1 cellular context compared by ENCODE assay signal in the genomic region with DNA sequence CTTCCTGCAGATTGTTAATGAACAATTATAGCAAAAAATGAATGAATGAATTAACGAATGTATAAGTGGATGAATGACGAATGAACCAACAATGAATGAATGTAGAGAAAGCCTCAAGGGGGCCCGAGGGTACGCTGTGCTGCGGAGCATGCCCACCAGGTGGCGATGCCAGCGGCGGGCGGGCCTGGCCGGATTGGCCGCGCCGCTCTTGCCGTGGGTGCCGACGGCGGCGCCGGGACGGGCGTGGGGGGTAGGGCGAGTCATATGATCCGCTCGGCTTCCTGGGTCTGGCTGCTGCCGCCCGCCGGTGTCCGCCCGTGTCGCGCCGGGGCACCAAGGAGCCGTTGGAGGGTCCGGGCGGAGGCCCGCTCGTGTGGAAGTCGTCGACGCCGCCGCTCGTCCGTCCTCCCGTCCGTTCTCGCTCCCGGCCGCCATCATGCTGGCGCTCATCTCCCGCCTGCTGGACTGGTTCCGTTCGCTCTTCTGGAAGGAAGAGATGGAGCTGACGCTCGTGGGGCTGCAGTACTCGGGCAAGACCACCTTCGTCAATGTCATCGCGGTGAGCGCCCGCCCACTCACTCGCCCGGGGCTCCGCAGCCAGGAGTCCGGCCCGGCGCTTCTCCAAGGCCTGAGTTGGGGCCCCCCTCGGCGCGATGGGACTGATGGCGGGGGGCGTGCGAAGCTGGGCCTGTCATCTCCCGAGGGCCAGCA.
TF ChIP-seq lines count a peak whose summit lies in the region.

TSS of gene ARL8B (plus strand) at position 263 of the 711 bp plus-strand sequence. CDS start at position 437, 174 bp downstream.

TF ChIP-seq in WTC11, 78 proteins besides CTCF, POLR2A, EP300 and RAD21 (continued from another document):
- TF ChIP-seq PRDM15 (CRISPR knock-in tag; IDR thresholded peaks at IDR 0.05) (peak; percentile 11; the same call in 1 of the 2 replicates), NFATC4 (CRISPR knock-in tag; IDR thresholded peaks at IDR 0.05) (no peak), CREB1 (CRISPR knock-in tag; IDR thresholded peaks at IDR 0.05) (no peak)
